Comparison of ENCODE assay signal across 8 cellular contexts in genomic region chr2:199488772-199489400, GRCh38. TPM values are rescaled to one million over a fixed set of nuclear protein-coding genes. Genes with fewer than 3 reads are reported as not detected.
DNase-seq lines count a peak whose midpoint lies in the region; ATAC-seq, FAIRE-seq and TF ChIP-seq lines count a peak whose summit lies in the region.

No MANE protein-coding gene starts in this region.

- peaks cover 4% of the 10 kb centered on the region; the same call in 1 of the 2 replicates for H3K4me1 ChIP-seq in SJCRH30
- no peaks in the 10 kb centered on the region for H3K4me1 ChIP-seq in HepG2 (ENCODE audit: insufficient read depth, low read length)

- H3K9me3 ChIP-seq in SJCRH30 (replicated peaks) = no peaks in the 10 kb centered on the region
- no peaks in the 10 kb centered on the region for H3K9me3 ChIP-seq in HepG2 (ENCODE audit: low read length)

- FAIRE-seq in D721Med (lab: Jason Lieb, UNC) = no peak
- FAIRE-seq in GM19239 (lab: Jason Lieb, UNC) = peak; percentile 71
- FAIRE-seq in HepG2 (lab: Jason Lieb, UNC) = peak; percentile 79

- H3K9me3 Mint-ChIP-seq in brain = peaks cover 0 to 3% (median 0%) of the 10 kb centered on the region in 5 experiments

- H3K27ac Mint-ChIP-seq in brain = no peak overlapping the region

- H4K20me1 ChIP-seq in HepG2 (ENCODE audit: insufficient read depth, low read length) = no peaks in the 10 kb centered on the region

- BruUV-seq in HepG2 (replicated peaks; lab: Mats Ljungman, UMichigan) = no TSS peak

- peak overlapping the region in 1 of 5 experiments; percentile 13 for H3K4me3 Mint-ChIP-seq in brain

- TF ChIP-seq RAD21 in HepG2 (CRISPR knock-in tag; IDR thresholded peaks at IDR 0.05) = 0 out of 2 replicates have a peak, but pooled peaks have one; percentile 17

- H3K4me2 ChIP-seq in HepG2 (ENCODE audit: low read depth, low read length) = no peak overlapping the region

- H3K27ac ChIP-seq in SJCRH30 (no peak overlapping the region), HepG2 (ENCODE audit: extremely low read length, insufficient read depth, low read length) (no peak overlapping the region)

- 9% methylated on average over 6 of the region's 6 CpGs for WGBS in HepG2 (ENCODE audit: low lambda C conversion rate)

- CTCF ChIA-PET in HepG2 (lab: Yijun Ruan, JAX; ENCODE audit: low intra/inter-chr PET ratio, low total read pairs) = interaction anchor here (0.8 to 1.1 kb wide), 2 partner anchors 1115 to 1174 kb away, joined by 4 to 5 read pairs; no protein-coding TSS in a partner anchor

- no peak overlapping the region for H2AFZ ChIP-seq in HepG2 (ENCODE audit: low read length)

- H3K4me1 Mint-ChIP-seq in brain = no peaks in the 10 kb centered on the region

- no peaks in the 10 kb centered on the region for H3K36me3 ChIP-seq in SJCRH30
- H3K36me3 ChIP-seq in HepG2 (replicated peaks in 1 of 2; ENCODE audit: control insufficient read depth in 1 of 2, insufficient read depth in 2 of 2, low read length in 2 of 2) = no peaks in the 10 kb centered on the region

- no peaks in the 10 kb centered on the region for H3K36me3 Mint-ChIP-seq in brain

- no peaks in the 10 kb centered on the region for H3K79me2 ChIP-seq in HepG2 (ENCODE audit: insufficient read depth, low read length)

- H3K27me3 ChIP-seq in SJCRH30 (no peaks in the 10 kb centered on the region), HepG2 (ENCODE audit: control insufficient read depth in 1 of 2, insufficient read depth in 2 of 2, low read length in 2 of 2) (no peaks in the 10 kb centered on the region)

- peak; percentile 60 for ATAC-seq in HepG2
- no peak for ATAC-seq in stimulated activated naive CD8-positive, alpha-beta T cell treated with anti-CD3 and anti-CD28 coated beads, Interleukin-15, Interleukin-2, amounts not matched to agents 100 U/mL and 50 U/mL, for 24 hours

- H3K9ac ChIP-seq in HepG2 (ENCODE audit: insufficient read depth, low read depth, low read length) = no peak overlapping the region

- TF ChIP-seq CTCF in D721Med (IDR thresholded peaks at IDR 0.05; ENCODE audit: insufficient read depth, missing control alignments) (peak; percentile 60), brain (conservative IDR thresholded peaks at IDR 0.05) (peak; percentile 55 to 63), HepG2 (CRISPR knock-in tag; IDR thresholded peaks at IDR 0.05) (peak; percentile 76)

- H3K4me3 ChIP-seq in SJCRH30 (no peak overlapping the region), HepG2 (replicated peaks in 1 of 3; ENCODE audit: insufficient read depth in 1 of 3, low read depth in 2 of 3, low read length in 3 of 3) (no peak overlapping the region)

- POLR2A ChIA-PET in HepG2 (lab: Yijun Ruan, JAX) = no interaction called here

- intact Hi-C loops in HepG2 (cut with micrococcal nuclease; ENCODE audit: unreplicated experiment) = loop anchor here (5.0 kb wide), 3 partner anchors 248 to 1117 kb away; no protein-coding TSS in a partner anchor

- DNase-seq in D721Med (ENCODE audit: insufficient read length, low spot score) (peak; percentile 25), GM19239 (ENCODE audit: insufficient read length, low spot score) (peak; percentile 57), HT-29 (ENCODE audit: low spot score) (peak; percentile 66), SJCRH30 (peak; percentile 55 to 85), HepG2 (ENCODE audit: low spot score) (peak; percentile 54), T1000 (lab: John Stamatoyannopoulos, UW) (no peak)
- DNase-seq in stimulated activated naive CD8-positive, alpha-beta T cell treated with anti-CD3 and anti-CD28 coated beads, Interleukin-15, Interleukin-2, amounts not matched to agents 100 U/mL and 50 U/mL, for 24 hours = peak; percentile 49

- in situ Hi-C loops in HepG2 (cut with HindIII; ENCODE audit: extremely low pct_ligation_motif_present, low pct_unique_long_range_greater_than_20kb) = loop anchor here (10.0 to 25.0 kb wide), 2 partner anchors 452 to 834 kb away; no protein-coding TSS in a partner anchor

- peaks cover 20% of the 10 kb centered on the region for H3K27me3 Mint-ChIP-seq in brain

- no peak for TF ChIP-seq POLR2A in HepG2 (IDR thresholded peaks at IDR 0.05; ENCODE audit: insufficient read depth in 1 of 2, low read depth in 2 of 2, low read length in 2 of 2)

- TF ChIP-seq EP300 in HepG2 (IDR thresholded peaks at IDR 0.05; ENCODE audit: low read depth in 2 of 2, low read length in 2 of 2) = no peak
- no peak for TF ChIP-seq EP300 in HepG2 (CRISPR knock-in tag; IDR thresholded peaks at IDR 0.05; ENCODE audit: borderline replicate concordance)

TF ChIP-seq in HepG2, 621 proteins besides CTCF, POLR2A, EP300 and RAD21:
- TF ChIP-seq CC2D1A (CRISPR knock-in tag; IDR thresholded peaks at IDR 0.05) = no peak
- TF ChIP-seq STAG1 (CRISPR knock-in tag; IDR thresholded peaks at IDR 0.05) = peak; percentile 71
- peak; percentile 80 for TF ChIP-seq SMC3 (IDR thresholded peaks at IDR 0.05; ENCODE audit: low read length)
- no peak for TF ChIP-seq FOXM1 (CRISPR knock-in tag; IDR thresholded peaks at IDR 0.05)
- TF ChIP-seq RXRB (CRISPR knock-in tag; IDR thresholded peaks at IDR 0.05; ENCODE audit: borderline replicate concordance) = 0 out of 2 replicates have a peak, but pooled peaks have one; percentile 19

RNA-seq across cellular contexts. Expression of gene SATB2, which starts 31.1 kb away (rescaled TPM):
- total RNA-seq in HT-29 (2014; rRNA removed; shearing (Covaris generic)) = 0.16 and 0.18 TPM in 2 replicates
- total RNA-seq in SJCRH30 (2014; rRNA removed; shearing (Covaris generic)) = 13.3 and 14.8 TPM in 2 replicates
- polyA plus RNA-seq in brain (ENCODE audit: insufficient read depth, low read depth, low replicate concordance) = 7.2 TPM
- 5.2 and 5.5 TPM in 2 replicates for total RNA-seq in HepG2 (2016; rRNA removed; fragmentation: Illumina TruSeq; extraction: Trizol)
- total RNA-seq in HepG2 (2016; cell fraction: cytosol; rRNA removed; fragmentation: Illumina TruSeq; extraction: Trizol; ENCODE audit: low read depth) = 33.3 and 40.2 TPM in 2 replicates
- 4.6 and 5.5 TPM in 2 replicates for total RNA-seq in HepG2 (2016; cell fraction: insoluble cytoplasmic fraction; rRNA removed; fragmentation: Illumina TruSeq; extraction: Trizol)
- 10.3 and 11.5 TPM in 2 replicates for total RNA-seq in HepG2 (2016; cell fraction: membrane; rRNA removed; fragmentation: Illumina TruSeq; extraction: Trizol)
- total RNA-seq in HepG2 (2016; cell fraction: nucleus; rRNA removed; fragmentation: Illumina TruSeq; extraction: Trizol) = 14.8 and 18.4 TPM in 2 replicates
- polyA plus RNA-seq in HepG2 (2011; rRNA removed) = 2.5 and 4.3 TPM in 2 replicates
- polyA plus RNA-seq in HepG2 (2011; cell fraction: cytosol; rRNA removed) = 1.4 and 1.8 TPM in 2 replicates
- 10.0 and 10.6 TPM in 2 replicates for polyA plus RNA-seq in HepG2 (2011; cell fraction: nucleus; rRNA removed)
- 2.3 and 3.7 TPM in 2 replicates for polyA plus RNA-seq in HepG2 (2012)
- polyA plus RNA-seq in HepG2 (2016; cell fraction: cytosol; fragmentation: Illumina TruSeq; extraction: Trizol; ENCODE audit: low read depth) = 0.33 and 0.40 TPM in 2 replicates
- 6.6 and 7.2 TPM in 2 replicates for polyA plus RNA-seq in HepG2 (2016; cell fraction: insoluble cytoplasmic fraction; fragmentation: Illumina TruSeq; extraction: Trizol; ENCODE audit: low read depth)
- polyA plus RNA-seq in HepG2 (2016; cell fraction: membrane; fragmentation: Illumina TruSeq; extraction: Trizol; ENCODE audit: low read depth) = 1.7 and 1.9 TPM in 2 replicates
- 12.5 and 13.9 TPM in 2 replicates for polyA plus RNA-seq in HepG2 (2016; cell fraction: nucleus; fragmentation: Illumina TruSeq; extraction: Trizol; ENCODE audit: insufficient read depth, low read depth)
- polyA minus RNA-seq in HepG2 (2011; rRNA and poly(A)+ RNA removed; ENCODE audit: low replicate concordance) = 4.6 and 7.1 TPM in 2 replicates
- 2.8 and 3.7 TPM in 2 replicates for polyA minus RNA-seq in HepG2 (2011; cell fraction: cytosol; rRNA and poly(A)+ RNA removed)
- 19.8 and 22.8 TPM in 2 replicates for polyA minus RNA-seq in HepG2 (2011; cell fraction: nucleus; rRNA and poly(A)+ RNA removed)
